ENCODE assay signal across 10 cellular contexts in genomic region chr12:101857043-101857558, GRCh38. TPM values are rescaled to one million over a fixed set of nuclear protein-coding genes. Genes with fewer than 3 reads are reported as not detected.
A peak's percentile ranks its signal among the peaks of the same experiment; 100 is the strongest.
DNase-seq lines count a peak whose midpoint lies in the region; ATAC-seq lines count a peak whose summit lies in the region.
"Had no signal": no experiment of that assay in that cellular context is flagged by ENCODE, and none has a peak within 500 bp of the region (broad histone marks: within the 10 kb centered on the region; RNA-seq: fewer than 3 reads in every experiment).

No MANE protein-coding gene starts in this region.

- no peaks in the 10 kb centered on the region for H3K27me3 Mint-ChIP-seq in immature natural killer cell (ENCODE audit: low read depth in 3 of 3)
- no peaks in the 10 kb centered on the region for H3K27me3 Mint-ChIP-seq in activated CD8-positive, alpha-beta memory T cell treated with anti-CD3 and anti-CD28 coated beads, Interleukin-2, amount 10 ng/mL, durations not matched to agents 7 days and 5 days
- H3K27me3 Mint-ChIP-seq: naive B cell had no signal

- ATAC-seq in GM19452 (IDR thresholded peaks at IDR 0.05; ENCODE audit: unreplicated experiment) (peak; percentile 50), HG03558 (IDR thresholded peaks at IDR 0.05; ENCODE audit: extremely low read depth, unreplicated experiment) (peak; percentile 35), GM19397 (IDR thresholded peaks at IDR 0.05; ENCODE audit: unreplicated experiment) (no peak)
- no peak for ATAC-seq in activated CD8-positive, alpha-beta memory T cell treated with anti-CD3 and anti-CD28 coated beads, Interleukin-2, amount 10 ng/mL, durations not matched to agents 7 days and 5 days

- H3K9me3 Mint-ChIP-seq in immature natural killer cell = no peaks in the 10 kb centered on the region
- H3K9me3 Mint-ChIP-seq in activated CD8-positive, alpha-beta memory T cell treated with anti-CD3 and anti-CD28 coated beads, Interleukin-2, amount 10 ng/mL, durations not matched to agents 7 days and 5 days (ENCODE audit: low read depth) = peaks cover 5% of the 10 kb centered on the region

- no peak overlapping the region for H3K4me3 Mint-ChIP-seq in immature natural killer cell
- no peak overlapping the region for H3K4me3 Mint-ChIP-seq in activated CD8-positive, alpha-beta memory T cell treated with anti-CD3 and anti-CD28 coated beads, Interleukin-2, amount 10 ng/mL, durations not matched to agents 7 days and 5 days

- peak overlapping the region; percentile 37 for H3K27ac ChIP-seq in epithelial cell of prostate

- DNase-seq in A172 (ENCODE audit: low spot score) (peak; percentile 81), epithelial cell of prostate (ENCODE audit: low read depth, low spot score) (peak; percentile 41), immature natural killer cell (no peak), NCI-H2171 treated with DMSO at 0.1 percent for 48 hours (lab: John Stamatoyannopoulos, UW) (no peak)
- no peak for DNase-seq in activated CD8-positive, alpha-beta memory T cell treated with anti-CD3 and anti-CD28 coated beads, Interleukin-2, amount 10 ng/mL, durations not matched to agents 7 days and 5 days
- DNase-seq: DMS79 treated with DMSO at 0.1 percent for 48 hours, naive B cell had no signal

- H3K4me1 Mint-ChIP-seq in immature natural killer cell = peaks cover 1 to 20% of the 10 kb centered on the region in 2 donors
- peaks cover 33% of the 10 kb centered on the region for H3K4me1 Mint-ChIP-seq in activated CD8-positive, alpha-beta memory T cell treated with anti-CD3 and anti-CD28 coated beads, Interleukin-2, amount 10 ng/mL, durations not matched to agents 7 days and 5 days

- H3K36me3 Mint-ChIP-seq in immature natural killer cell = no peaks in the 10 kb centered on the region
- H3K36me3 Mint-ChIP-seq in activated CD8-positive, alpha-beta memory T cell treated with anti-CD3 and anti-CD28 coated beads, Interleukin-2, amount 10 ng/mL, durations not matched to agents 7 days and 5 days = peaks cover 7% of the 10 kb centered on the region
- H3K36me3 Mint-ChIP-seq: naive B cell had no signal

- CTCF ChIA-PET in activated CD8-positive, alpha-beta memory T cell treated with anti-CD3 and anti-CD28 coated beads, Interleukin-2, amount 10 ng/mL, durations not matched to agents 7 days and 5 days (lab: Charles Lee) = no interaction called here

- H3K27ac Mint-ChIP-seq in immature natural killer cell = no peak overlapping the region
- no peak overlapping the region for H3K27ac Mint-ChIP-seq in activated CD8-positive, alpha-beta memory T cell treated with anti-CD3 and anti-CD28 coated beads, Interleukin-2, amount 10 ng/mL, durations not matched to agents 7 days and 5 days

RNA-seq across cellular contexts. Expression of gene DRAM1, which starts 20.3 kb away (rescaled TPM):
- 32.6 and 37.3 TPM in 2 replicates for total RNA-seq in A172 (2014; rRNA removed; shearing (Covaris generic))
- polyA plus RNA-seq in immature natural killer cell = 1 to 10 TPM; 2.1 to 7.6 (median 4.1) TPM
- total RNA-seq in activated CD8-positive, alpha-beta memory T cell treated with anti-CD3 and anti-CD28 coated beads, Interleukin-2, amount 10 ng/mL, durations not matched to agents 7 days and 5 days = 1 to 10 TPM; 5.4 to 7.3 TPM

RNA-seq across cellular contexts. Expression of gene GNPTAB, which starts 26.3 kb away (rescaled TPM):
- total RNA-seq in A172 (2014; rRNA removed; shearing (Covaris generic)) = 15.6 and 19.0 TPM in 2 replicates
- 100 to 1,000 TPM; 155 to 253 (median 185) TPM for polyA plus RNA-seq in immature natural killer cell
- 100 to 1,000 TPM; 111 to 156 TPM for total RNA-seq in activated CD8-positive, alpha-beta memory T cell treated with anti-CD3 and anti-CD28 coated beads, Interleukin-2, amount 10 ng/mL, durations not matched to agents 7 days and 5 days

Comparison
In these comparisons a context has a peak if more than half of its experiments do, and no peak if none do; other contexts are left out.
1. DNase-seq: peak in A172 (single experiment) and epithelial cell of prostate (single experiment); none in immature natural killer cell (0 of 3), activated CD8-positive, alpha-beta memory T cell treated with anti-CD3 and anti-CD28 coated beads, Interleukin-2, amount 10 ng/mL, durations not matched to agents 7 days and 5 days (single experiment) and NCI-H2171 treated with DMSO at 0.1 percent for 48 hours (single experiment).
2. ATAC-seq: peak in GM19452 (single experiment) and HG03558 (single experiment); none in GM19397 (single experiment) and activated CD8-positive, alpha-beta memory T cell treated with anti-CD3 and anti-CD28 coated beads, Interleukin-2, amount 10 ng/mL, durations not matched to agents 7 days and 5 days (single experiment).